In the genomic region with DNA sequence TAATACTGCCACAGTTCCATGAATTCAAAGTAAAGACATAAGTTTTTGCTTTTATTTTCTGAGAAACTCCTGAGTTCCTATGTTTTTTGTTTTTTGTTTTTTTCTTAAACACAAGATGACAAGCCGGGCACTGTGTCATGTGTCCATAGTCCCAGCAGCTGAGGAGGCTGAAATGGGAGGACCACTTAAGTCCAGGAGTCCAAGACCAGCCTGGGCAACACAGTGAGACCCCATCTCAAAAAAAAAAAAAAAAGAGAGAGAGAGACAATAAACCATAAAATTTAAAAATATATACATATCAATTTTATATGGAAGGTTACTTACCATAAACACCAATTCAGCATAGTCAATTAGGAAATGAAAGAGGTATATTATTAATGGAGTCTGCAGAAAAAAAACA, we compare ENCODE assay signal across 23 cellular contexts. TPM values are rescaled to one million over a fixed set of nuclear protein-coding genes. Genes with fewer than 3 reads are reported as not detected.
DNase-seq lines count a peak whose midpoint lies in the region; ATAC-seq, FAIRE-seq and TF ChIP-seq lines count a peak whose summit lies in the region.
"Had no signal": no experiment of that assay in that cellular context is flagged by ENCODE, and none has a peak within 500 bp of the region (broad histone marks: within the 10 kb centered on the region; RNA-seq: fewer than 3 reads in every experiment).

No MANE protein-coding gene starts in this region.

- CTCF ChIA-PET in K562 (lab: Yijun Ruan, JAX; ENCODE audit: low intra/inter-chr PET ratio), result no interaction called here

- WGBS in K562 (ENCODE audit: insufficient coverage, low coverage, missing lambda C conversion rate), result 82% methylated on average over 1 of the region's 1 CpG

- POLR2A ChIA-PET in K562 (lab: Yijun Ruan, JAX), result no interaction called here

- TF ChIP-seq RAD21 in K562 (CRISPR knock-in tag; conservative IDR thresholded peaks at IDR 0.05 in 1 of 2, IDR thresholded peaks at IDR 0.05 in 1 of 2), result no peak

- TF ChIP-seq CTCF in HL-60 (IDR thresholded peaks at IDR 0.05; ENCODE audit: insufficient read depth, low read length), result no peak
- no peak for TF ChIP-seq CTCF in K562 (IDR thresholded peaks at IDR 0.05 in 2 of 3, conservative IDR thresholded peaks at IDR 0.05 in 1 of 3; ENCODE audit: insufficient read depth in 2 of 3, low read depth in 1 of 3, low read length in 3 of 3)
- TF ChIP-seq CTCF in right atrium auricular region (IDR thresholded peaks at IDR 0.05), result no peak

- no peaks in the 10 kb centered on the region for H3K9me3 ChIP-seq in BLaER1 treated with 17β-estradiol and CSF1 and Interleukin-3, amounts not matched to agents 10 nM and 100 nM (replicated peaks in 1 of 11)
- H3K9me3 ChIP-seq in K562 (replicated peaks; ENCODE audit: control insufficient read depth, insufficient read depth, low read depth, low read length) (no peaks in the 10 kb centered on the region), right atrium auricular region (no peaks in the 10 kb centered on the region)
- H3K9me3 ChIP-seq: A549, BE2C had no signal

- no peaks in the 10 kb centered on the region for H3K9me3 Mint-ChIP-seq in stimulated activated naive CD8-positive, alpha-beta T cell treated with anti-CD3 and anti-CD28 coated beads, Interleukin-15, amount 100 ng/mL, for 72 hours
- H3K9me3 Mint-ChIP-seq: CD4-positive, alpha-beta memory T cell; HFFc6 had no signal

- H3K27me3 Mint-ChIP-seq in stimulated activated naive CD8-positive, alpha-beta T cell treated with anti-CD3 and anti-CD28 coated beads, Interleukin-15, amount 100 ng/mL, for 72 hours, result no peaks in the 10 kb centered on the region
- H3K27me3 Mint-ChIP-seq: CD4-positive, alpha-beta memory T cell had no signal

- H4K20me1 ChIP-seq in BLaER1 treated with 17β-estradiol and CSF1 and Interleukin-3, amounts not matched to agents 10 nM and 100 nM, result peaks cover 0 to 5% (median 0%) of the 10 kb centered on the region in 11 experiments; a peak in 1 of 22 replicates
- no peaks in the 10 kb centered on the region for H4K20me1 ChIP-seq in K562 (replicated peaks; ENCODE audit: control insufficient read depth, insufficient read depth, low read length)

- peaks cover 0 to 20% (median 0%) of the 10 kb centered on the region in 10 experiments; a peak in 6 of 20 replicates for H3K4me1 ChIP-seq in BLaER1 treated with 17β-estradiol and CSF1 and Interleukin-3, amounts not matched to agents 10 nM and 100 nM
- no peaks in the 10 kb centered on the region for H3K4me1 ChIP-seq in K562 (replicated peaks in 1 of 2; ENCODE audit: control insufficient read depth in 2 of 2, insufficient read depth in 2 of 2, low read length in 2 of 2)
- no peaks in the 10 kb centered on the region for H3K4me1 ChIP-seq in right atrium auricular region

- no peak for TF ChIP-seq POLR2A in K562 (conservative IDR thresholded peaks at IDR 0.05)

- TF ChIP-seq EP300 in K562 (IDR thresholded peaks at IDR 0.05; ENCODE audit: low read length), result no peak

- H3K27ac Mint-ChIP-seq in stimulated activated naive CD8-positive, alpha-beta T cell treated with anti-CD3 and anti-CD28 coated beads, Interleukin-15, amount 100 ng/mL, for 72 hours, result no peak overlapping the region
- H3K27ac Mint-ChIP-seq: HFFc6 had no signal

- no peak overlapping the region for H3K4me2 ChIP-seq in BLaER1 treated with 17β-estradiol and CSF1 and Interleukin-3, amounts not matched to agents 10 nM and 100 nM
- no peak overlapping the region for H3K4me2 ChIP-seq in K562 (ENCODE audit: insufficient read depth, low read length)
- H3K4me2 ChIP-seq: A549 had no signal

- H3K4me1 Mint-ChIP-seq in stimulated activated naive CD8-positive, alpha-beta T cell treated with anti-CD3 and anti-CD28 coated beads, Interleukin-15, amount 100 ng/mL, for 72 hours, result no peaks in the 10 kb centered on the region

- H3K9ac ChIP-seq in BLaER1 treated with 17β-estradiol and CSF1 and Interleukin-3, amounts not matched to agents 10 nM and 100 nM, result no peak overlapping the region; a peak in 1 of 22 replicates
- no peak overlapping the region for H3K9ac ChIP-seq in K562 (ENCODE audit: insufficient read depth in 1 of 2, low read depth in 2 of 2, low read length in 2 of 2)
- H3K9ac ChIP-seq: GM23248 had no signal

- ATAC-seq in K562, result no peak
- ATAC-seq in stimulated activated naive CD8-positive, alpha-beta T cell treated with anti-CD3 and anti-CD28 coated beads, Interleukin-15, amount 100 ng/mL, for 72 hours, result no peak
- ATAC-seq: A549, HCT116 had no signal

- no peaks in the 10 kb centered on the region for H3K9me1 ChIP-seq in K562 (ENCODE audit: control insufficient read depth, insufficient read depth, low read length)

- H3K36me3 ChIP-seq in BLaER1 treated with 17β-estradiol and CSF1 and Interleukin-3, amounts not matched to agents 10 nM and 100 nM, result peaks cover 0 to 45% (median 18%) of the 10 kb centered on the region in 11 experiments; a peak in 12 of 22 replicates
- H3K36me3 ChIP-seq in K562 (ENCODE audit: control insufficient read depth, insufficient read depth, low read length) (peaks cover 9% of the 10 kb centered on the region; the same call in 1 of the 3 replicates), right atrium auricular region (no peaks in the 10 kb centered on the region)
- H3K36me3 ChIP-seq: BE2C had no signal

- DNase-seq in HL-60 (ENCODE audit: low read depth in 1 of 2, low spot score in 1 of 2) (no peak), K562 (ENCODE audit: extremely low read depth in 1 of 4, low spot score in 3 of 4) (no peak), right atrium auricular region (ENCODE audit: low spot score) (no peak), putamen (ENCODE audit: low spot score) (no peak)
- DNase-seq in stimulated activated naive CD8-positive, alpha-beta T cell treated with anti-CD3 and anti-CD28 coated beads, Interleukin-15, amount 100 ng/mL, for 72 hours, result no peak
- DNase-seq: 8988T; ACHN; AML-193; BE2C; C1 segment of cervical spinal cord; Calu3; CD4-positive, alpha-beta memory T cell; COR-L47; DND-41; GM23248; H7; HFFc6 had no signal

- H3K27me3 ChIP-seq in BLaER1 treated with 17β-estradiol and CSF1 and Interleukin-3, amounts not matched to agents 10 nM and 100 nM, result no peaks in the 10 kb centered on the region
- no peaks in the 10 kb centered on the region for H3K27me3 ChIP-seq in HL-60 (ENCODE audit: insufficient read depth, poor library complexity, severe bottlenecking)
- H3K27me3 ChIP-seq in K562 (ENCODE audit: control insufficient read depth in 2 of 2, insufficient read depth in 2 of 2, low read length in 2 of 2), result no peaks in the 10 kb centered on the region
- no peaks in the 10 kb centered on the region for H3K27me3 ChIP-seq in right atrium auricular region
- H3K27me3 ChIP-seq: BE2C had no signal

- no TSS peak for BruUV-seq in K562 (replicated peaks; lab: Mats Ljungman, UMichigan)

- no peak overlapping the region for H3K4me3 ChIP-seq in BLaER1 treated with 17β-estradiol and CSF1 and Interleukin-3, amounts not matched to agents 10 nM and 100 nM
- H3K4me3 ChIP-seq in HL-60 (replicated peaks; ENCODE audit: insufficient read depth, low read length) (no peak overlapping the region), K562 (no peak overlapping the region), right atrium auricular region (no peak overlapping the region)
- H3K4me3 ChIP-seq: A549, GM23248 had no signal

- H2AFZ ChIP-seq in K562 (ENCODE audit: low read depth, low read length), result no peak overlapping the region
- H2AFZ ChIP-seq: GM23248 had no signal

- peak overlapping the region in 7 of 11 experiments; percentile 40 to 67 (median 50); a peak in 9 of 22 replicates for H3K27ac ChIP-seq in BLaER1 treated with 17β-estradiol and CSF1 and Interleukin-3, amounts not matched to agents 10 nM and 100 nM
- H3K27ac ChIP-seq in HL-60 (replicated peaks) (peak overlapping the region; percentile 61), K562 (ENCODE audit: extremely low read depth, low read depth, low read length) (no peak overlapping the region), right atrium auricular region (no peak overlapping the region)
- H3K27ac ChIP-seq: A549 had no signal

- H3K4me3 Mint-ChIP-seq in stimulated activated naive CD8-positive, alpha-beta T cell treated with anti-CD3 and anti-CD28 coated beads, Interleukin-15, amount 100 ng/mL, for 72 hours, result no peak overlapping the region
- H3K4me3 Mint-ChIP-seq: CD4-positive, alpha-beta memory T cell; HFFc6 had no signal

- in situ Hi-C loops in K562 (cut with MboI), result no loop called here

- H3K79me2 ChIP-seq in K562 (ENCODE audit: control insufficient read depth, insufficient read depth, low read length), result no peaks in the 10 kb centered on the region

- no peak for FAIRE-seq in K562 (lab: Jason Lieb, UNC)
- FAIRE-seq: A549, G401.6, GM12892, H1 had no signal

- intact Hi-C loops in K562 (cut with micrococcal nuclease), result no loop called here

RNA-seq across cellular contexts. Expression of a gene that starts 31.9 kb away (rescaled TPM):
- 104 and 126 TPM in 2 replicates for total RNA-seq in K562 (2011; cell fraction: chromatin; rRNA removed; ENCODE audit: low replicate concordance)
- total RNA-seq in K562 (2011; cell fraction: nucleolus; rRNA removed), result 77.5 and 77.6 TPM in 2 replicates
- 79.1 and 90.9 TPM in 2 replicates for total RNA-seq in K562 (2011; cell fraction: nucleoplasm; rRNA removed)
- total RNA-seq in K562 (2014; rRNA removed) (14.9 and 19.9 TPM in 2 replicates), K562 (2014; rRNA removed; fragmentation: Illumina TruSeq; extraction: Trizol) (28.1 and 32.0 TPM in 2 replicates), K562 (2015; rRNA removed; fragmentation: Illumina TruSeq; extraction: Trizol) (32.1 and 32.4 TPM in 2 replicates), K562 (2021) (25.0 and 26.0 TPM in 2 replicates), right atrium auricular region (10 to 100 TPM; 16.6 to 17.7 TPM)
- polyA plus RNA-seq in K562 (2011; rRNA removed) (92.0 and 100 TPM in 2 replicates), K562 (2014; fragmentation: Illumina TruSeq; extraction: Trizol) (50.5 and 63.3 TPM in 2 replicates), K562 (2014; fragmentation: Nextera tagmentation; extraction: Ambion mirVana) (10 to 100 TPM in 1 of 2 experiments, 1 to 10 TPM in 1; 6.5 to 14.2 TPM), K562 (2014; rRNA removed) (28.9 and 37.2 TPM in 2 replicates)
- 78.9 and 136 TPM in 2 replicates for polyA plus RNA-seq in K562 (2011; cell fraction: cytosol; rRNA removed)
- polyA plus RNA-seq in K562 (2011; cell fraction: nucleus; rRNA removed), result 39.0 and 68.4 TPM in 2 replicates
- 29.3 and 31.6 TPM in 2 replicates for polyA plus RNA-seq in K562 (2012)
- polyA minus RNA-seq in K562 (2011; rRNA and poly(A)+ RNA removed), result 77.8 and 84.0 TPM in 2 replicates
- 28.4 and 29.1 TPM in 2 replicates for polyA minus RNA-seq in K562 (2011; cell fraction: cytosol; rRNA and poly(A)+ RNA removed)
- polyA minus RNA-seq in K562 (2011; cell fraction: nucleus; rRNA and poly(A)+ RNA removed), result 10.9 and 24.0 TPM in 2 replicates

RNA-seq across cellular contexts. Expression of a gene that starts 59.2 kb away (rescaled TPM):
- 3.4 and 4.9 TPM in 2 replicates for total RNA-seq in K562 (2011; cell fraction: chromatin; rRNA removed; ENCODE audit: low replicate concordance)
- 2.6 and 3.3 TPM in 2 replicates for total RNA-seq in K562 (2011; cell fraction: nucleolus; rRNA removed)
- 5.6 and 10.4 TPM in 2 replicates for total RNA-seq in K562 (2011; cell fraction: nucleoplasm; rRNA removed)
- 0.94 and 1.3 TPM in 2 replicates for total RNA-seq in K562 (2014; rRNA removed)
- 0.62 and 0.93 TPM in 2 replicates for total RNA-seq in K562 (2014; rRNA removed; fragmentation: Illumina TruSeq; extraction: Trizol)
- total RNA-seq in K562 (2015; rRNA removed; fragmentation: Illumina TruSeq; extraction: Trizol), result 0.43 and 0.64 TPM in 2 replicates
- total RNA-seq in K562 (2021), result 3.6 and 4.2 TPM in 2 replicates
- polyA plus RNA-seq in K562 (2011; rRNA removed), result 1.5 and 2.2 TPM in 2 replicates
- 1.7 and 2.3 TPM in 2 replicates for polyA plus RNA-seq in K562 (2011; cell fraction: cytosol; rRNA removed)
- polyA plus RNA-seq in K562 (2011; cell fraction: nucleus; rRNA removed), result 4.1 and 6.3 TPM in 2 replicates
- 5.1 and 5.8 TPM in 2 replicates for polyA plus RNA-seq in K562 (2012)
- polyA plus RNA-seq in K562 (2014; fragmentation: Illumina TruSeq; extraction: Trizol), result 5.0 and 5.5 TPM in 2 replicates
- 1 to 10 TPM; 1.0 to 1.1 TPM for polyA plus RNA-seq in K562 (2014; fragmentation: Nextera tagmentation; extraction: Ambion mirVana)
- 1.4 and 2.1 TPM in 2 replicates for polyA plus RNA-seq in K562 (2014; rRNA removed)
- 1.4 TPM in 2 replicates for polyA minus RNA-seq in K562 (2011; rRNA and poly(A)+ RNA removed)
- 1.8 and 1.9 TPM in 2 replicates for polyA minus RNA-seq in K562 (2011; cell fraction: cytosol; rRNA and poly(A)+ RNA removed)
- 1.1 and 1.5 TPM in 2 replicates for polyA minus RNA-seq in K562 (2011; cell fraction: nucleus; rRNA and poly(A)+ RNA removed)
- total RNA-seq in right atrium auricular region, result 10 to 100 TPM; 59.5 to 66.0 TPM

Comparison
In these comparisons a context has a peak if more than half of its experiments do, and no peak if none do; other contexts are left out.
1. H3K27ac ChIP-seq: peak in BLaER1 treated with 17β-estradiol and CSF1 and Interleukin-3, amounts not matched to agents 10 nM and 100 nM (7 of 11) and HL-60 (single experiment); none in K562 (single experiment) and right atrium auricular region (0 of 2).
2. RNA of a gene that starts 59.2 kb away (total RNA-seq): 59.5 to 66.0 TPM in right atrium auricular region; 0.43 to 10.4 TPM in K562; every median in the first group is over 4 times any median in the second.